Comparison of ENCODE assay signal across 16 cellular contexts in the genomic region with DNA sequence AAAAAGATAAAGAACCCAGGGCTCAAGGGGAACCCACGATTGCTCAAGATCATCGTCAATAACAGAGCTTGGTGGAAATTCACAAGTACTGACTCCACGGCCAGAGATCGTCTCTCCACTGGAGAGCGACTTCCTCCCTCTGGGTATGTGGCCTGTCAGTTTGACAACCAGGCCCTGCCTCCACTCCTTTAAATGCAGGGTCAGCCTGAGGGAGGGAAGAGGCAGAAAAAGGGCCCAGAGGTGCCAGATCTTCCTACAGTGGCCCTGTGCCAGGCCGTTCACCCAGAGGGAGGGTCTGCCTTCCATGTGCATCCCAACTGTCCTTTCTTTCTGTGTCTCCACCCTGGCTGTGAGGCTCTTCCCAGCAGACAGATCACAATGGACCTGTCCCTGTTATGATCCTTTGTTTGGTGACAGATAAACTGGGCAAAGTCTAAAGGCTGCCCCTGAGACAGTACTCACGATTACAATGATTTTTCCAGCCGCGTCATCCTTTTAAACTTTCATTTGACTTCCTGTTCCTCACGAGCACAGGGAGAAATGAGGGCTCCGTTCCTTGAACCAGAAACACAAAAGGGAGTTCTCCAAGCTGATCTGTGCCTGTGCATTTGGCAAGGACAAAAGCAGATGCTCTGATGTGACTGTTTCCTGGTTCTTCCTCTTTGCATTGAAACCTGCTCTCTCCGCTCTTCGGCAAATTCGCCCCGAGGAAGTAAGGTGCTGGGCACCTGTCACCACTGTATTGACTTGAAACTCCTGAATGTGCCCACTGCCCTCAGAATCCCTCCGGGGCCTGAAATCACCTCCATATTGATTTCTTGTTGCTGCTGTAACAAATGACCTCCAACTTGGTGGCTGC.
DNase-seq lines count a peak whose midpoint lies in the region; ATAC-seq lines count a peak whose summit lies in the region.
"Had no signal": no experiment of that assay in that cellular context is flagged by ENCODE, and none has a peak within 500 bp of the region (broad histone marks: within the 10 kb centered on the region; RNA-seq: fewer than 3 reads in every experiment).

No MANE protein-coding gene starts in this region.

- peak; percentile 74 for DNase-seq in DMS153 treated with DMSO at 0.1 percent for 48 hours (lab: John Stamatoyannopoulos, UW; ENCODE audit: unreplicated experiment)
- peak; percentile 32 for DNase-seq in NCI-H146 treated with DMSO at 0.1 percent for 48 hours (lab: John Stamatoyannopoulos, UW; ENCODE audit: unreplicated experiment)
- DNase-seq in dermis blood vessel endothelial cell = peak; percentile 12
- peak; percentile 42 for DNase-seq in posterior vena cava (ENCODE audit: low spot score)
- no peak for DNase-seq in AML-193 (lab: John Stamatoyannopoulos, UW)
- no peak for DNase-seq in cerebellar cortex (ENCODE audit: low spot score)
- DNase-seq: activated CD4-positive, alpha-beta T cell treated with anti-CD3 and anti-CD28 coated beads for 4 hours; activated T-cell treated with anti-CD3 and anti-CD28 coated beads, Interleukin-2, amount 50 U/mL, for 4 hours; foreskin melanocyte; HFFc6; NCI-H1694; NCI-H774; stomach; T-helper 2 cell had no signal

- no peak for ATAC-seq in GM21367 (IDR thresholded peaks at IDR 0.05; ENCODE audit: unreplicated experiment)
- ATAC-seq: activated T-cell treated with anti-CD3 and anti-CD28 coated beads, Interleukin-2, amount 50 U/mL, for 4 hours; Right ventricle myocardium inferior had no signal

- intact Hi-C loops in posterior vena cava (cut with DNase I) = no loop called here

Comparison
In these comparisons a context has a peak if more than half of its experiments do, and no peak if none do; other contexts are left out.
1. DNase-seq: peak in DMS153 treated with DMSO at 0.1 percent for 48 hours (single experiment), NCI-H146 treated with DMSO at 0.1 percent for 48 hours (single experiment), dermis blood vessel endothelial cell (single experiment) and posterior vena cava (single experiment); none in AML-193 (0 of 2) and cerebellar cortex (single experiment).